Comparison of ENCODE assay signal across 20 cellular contexts in the genomic region with DNA sequence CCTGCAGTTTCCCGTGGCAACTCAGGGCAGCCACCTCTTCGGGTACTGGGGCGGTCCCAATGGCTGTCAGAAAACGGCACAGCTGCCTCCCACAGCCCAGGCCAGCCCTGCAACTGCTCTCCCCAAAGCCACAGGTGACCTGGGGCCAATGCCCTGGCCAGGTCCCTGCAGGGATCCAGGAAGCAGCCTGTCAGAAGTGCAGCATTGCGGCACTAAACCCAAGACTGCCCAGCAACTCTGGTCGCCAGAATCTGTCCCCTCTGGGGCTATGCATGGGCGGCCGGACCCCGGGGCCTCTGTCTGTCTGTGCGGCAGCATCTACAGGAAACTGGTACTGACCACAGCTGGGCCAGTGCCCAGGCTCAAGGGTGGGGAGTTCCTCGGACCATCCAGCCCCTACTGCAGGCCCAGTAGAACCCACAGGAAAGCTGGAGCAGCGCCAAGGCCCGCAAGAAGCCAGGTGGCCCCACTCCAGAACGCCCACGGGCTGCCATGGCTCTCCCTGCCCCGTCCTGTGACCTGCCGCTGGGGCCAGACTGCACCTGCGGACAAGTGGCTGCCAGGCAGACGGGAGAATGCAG. TPM values are rescaled to one million over a fixed set of nuclear protein-coding genes. Genes with fewer than 3 reads are reported as not detected.
DNase-seq lines count a peak whose midpoint lies in the region; ATAC-seq, FAIRE-seq and TF ChIP-seq lines count a peak whose summit lies in the region.
"Had no signal": no experiment of that assay in that cellular context is flagged by ENCODE, and none has a peak within 500 bp of the region (broad histone marks: within the 10 kb centered on the region; RNA-seq: fewer than 3 reads in every experiment).

No MANE protein-coding gene starts in this region.

- intact Hi-C loops in HepG2 (cut with micrococcal nuclease; ENCODE audit: unreplicated experiment), result no loop called here
- intact Hi-C loops in testis (cut with DNase I; ENCODE audit: low total_unique reads), result no loop called here
- intact Hi-C loops in ascending aorta (cut with DNase I), result no loop called here

- DNase-seq in GM12891 (ENCODE audit: insufficient read length, low spot score) (no peak), astrocyte (ENCODE audit: low read depth) (peak; percentile 33), HepG2 (ENCODE audit: low spot score) (no peak), testis (no peak), 8988T (no peak), hepatocyte (ENCODE audit: low spot score) (no peak), ascending aorta (ENCODE audit: low spot score in 2 of 2) (no peak)
- DNase-seq: activated naive CD8-positive, alpha-beta T cell treated with anti-CD3 and anti-CD28 coated beads for 36 hours; activated T-cell treated with anti-CD3 and anti-CD28 coated beads, Interleukin-2, amount 50 U/mL, for 4 hours; DMS79; glutamatergic neuron; NCI-H1417; NCI-H510A treated with DMSO at 0.1 percent for 48 hours had no signal

- H3K9ac ChIP-seq in astrocyte (ENCODE audit: low read length) (no peak overlapping the region), HepG2 (ENCODE audit: insufficient read depth, low read depth, low read length) (no peak overlapping the region)
- H3K9ac ChIP-seq: KMS-11 had no signal

- TF ChIP-seq EP300 in HepG2 (IDR thresholded peaks at IDR 0.05; ENCODE audit: low read depth in 2 of 2, low read length in 2 of 2), result no peak
- no peak for TF ChIP-seq EP300 in HepG2 (CRISPR knock-in tag; IDR thresholded peaks at IDR 0.05; ENCODE audit: borderline replicate concordance)

- peaks cover 1% of the 10 kb centered on the region for H3K9me3 Mint-ChIP-seq in astrocyte (ENCODE audit: unreplicated experiment)
- H3K9me3 Mint-ChIP-seq: activated naive CD8-positive, alpha-beta T cell treated with anti-CD3 and anti-CD28 coated beads for 36 hours; activated T-cell treated with anti-CD3 and anti-CD28 coated beads, Interleukin-2, amount 50 U/mL, for 4 hours; stimulated activated effector memory CD8-positive, alpha-beta T cell treated with anti-CD3 and anti-CD28 coated beads, Interleukin-12 subunit alpha, Interleukin-12 subunit beta, amount 100 ng/mL, for 72 hours had no signal

- H2AFZ ChIP-seq in astrocyte (ENCODE audit: low read depth, low read length) (no peak overlapping the region), HepG2 (ENCODE audit: low read length) (no peak overlapping the region), hepatocyte (no peak overlapping the region)

- H3K4me2 ChIP-seq in astrocyte (ENCODE audit: low read length) (no peak overlapping the region), HepG2 (ENCODE audit: low read depth, low read length) (no peak overlapping the region), hepatocyte (no peak overlapping the region)
- H3K4me2 ChIP-seq: KMS-11, smooth muscle cell had no signal

- no peak for TF ChIP-seq RAD21 in HepG2 (CRISPR knock-in tag; IDR thresholded peaks at IDR 0.05)

- H3K4me1 ChIP-seq in astrocyte (ENCODE audit: insufficient read depth, low read length), result peaks cover 12% of the 10 kb centered on the region
- H3K4me1 ChIP-seq in HepG2 (ENCODE audit: insufficient read depth, low read length), result peaks cover 12% of the 10 kb centered on the region
- H3K4me1 ChIP-seq in testis, result peaks cover 55% of the 10 kb centered on the region
- H3K4me1 ChIP-seq in hepatocyte (ENCODE audit: insufficient read depth), result peaks cover 10% of the 10 kb centered on the region
- peaks cover 3 to 12% of the 10 kb centered on the region in 2 donors for H3K4me1 ChIP-seq in ascending aorta

- peaks cover 8% of the 10 kb centered on the region for H3K36me3 Mint-ChIP-seq in astrocyte (ENCODE audit: low read depth, unreplicated experiment)

- H3K9me2 ChIP-seq in hepatocyte (replicated peaks; ENCODE audit: insufficient read depth), result no peaks in the 10 kb centered on the region

- no peaks in the 10 kb centered on the region for H3K27me3 Mint-ChIP-seq in astrocyte (ENCODE audit: low read depth, unreplicated experiment)
- H3K27me3 Mint-ChIP-seq: activated naive CD8-positive, alpha-beta T cell treated with anti-CD3 and anti-CD28 coated beads for 36 hours had no signal

- WGBS in HepG2 (ENCODE audit: low lambda C conversion rate), result 84% methylated on average over 9 of the region's 19 CpGs
- 54 to 56% methylated on average over 6 to 19 of the region's 19 CpGs for WGBS in testis, 2 donors
- WGBS in hepatocyte (ENCODE audit: low lambda C conversion rate, missing lambda C conversion rate), result 89% methylated on average over 19 of the region's 19 CpGs

- H3K79me2 ChIP-seq in astrocyte (ENCODE audit: insufficient read depth, low read length) (peaks cover 14% of the 10 kb centered on the region), HepG2 (ENCODE audit: insufficient read depth, low read length) (peaks cover 8% of the 10 kb centered on the region), hepatocyte (peaks cover 13% of the 10 kb centered on the region)

- POLR2A ChIA-PET in HepG2 (lab: Yijun Ruan, JAX), result no interaction called here

- TF ChIP-seq CTCF in astrocyte (IDR thresholded peaks at IDR 0.05; ENCODE audit: insufficient read depth, low read depth, low read length) (no peak), HepG2 (CRISPR knock-in tag; IDR thresholded peaks at IDR 0.05) (no peak), testis (IDR thresholded peaks at IDR 0.05) (no peak), hepatocyte (IDR thresholded peaks at IDR 0.05; ENCODE audit: poor library complexity) (no peak), ascending aorta (IDR thresholded peaks at IDR 0.05) (no peak)

- no peak for ATAC-seq in HepG2
- ATAC-seq: activated T-cell treated with anti-CD3 and anti-CD28 coated beads, Interleukin-2, amount 50 U/mL, for 4 hours; mucosa of descending colon; stimulated activated effector memory CD8-positive, alpha-beta T cell treated with anti-CD3 and anti-CD28 coated beads, Interleukin-12 subunit alpha, Interleukin-12 subunit beta, amount 100 ng/mL, for 72 hours had no signal

- H4K20me1 ChIP-seq in astrocyte (ENCODE audit: insufficient read depth, low read length), result peaks cover 42% of the 10 kb centered on the region
- H4K20me1 ChIP-seq in HepG2 (ENCODE audit: insufficient read depth, low read length), result no peaks in the 10 kb centered on the region
- H4K20me1 ChIP-seq in hepatocyte (ENCODE audit: insufficient read depth, poor library complexity, severe bottlenecking), result no peaks in the 10 kb centered on the region

- H3K36me3 ChIP-seq in astrocyte (ENCODE audit: insufficient read depth, low read length) (no peaks in the 10 kb centered on the region), HepG2 (replicated peaks in 1 of 2; ENCODE audit: control insufficient read depth in 1 of 2, insufficient read depth in 2 of 2, low read length in 2 of 2) (peaks cover 6 to 9% of the 10 kb centered on the region in 2 experiments; a peak in 4 of 5 replicates), testis (ENCODE audit: low read depth, missing control alignments) (no peaks in the 10 kb centered on the region), hepatocyte (replicated peaks; ENCODE audit: insufficient read depth, low read depth) (no peaks in the 10 kb centered on the region), ascending aorta (peaks cover 26 to 27% of the 10 kb centered on the region in 2 donors)

- H3K4me3 Mint-ChIP-seq in astrocyte (ENCODE audit: unreplicated experiment), result no peak overlapping the region
- H3K4me3 Mint-ChIP-seq: activated naive CD8-positive, alpha-beta T cell treated with anti-CD3 and anti-CD28 coated beads for 36 hours; activated T-cell treated with anti-CD3 and anti-CD28 coated beads, Interleukin-2, amount 50 U/mL, for 4 hours; stimulated activated effector memory CD8-positive, alpha-beta T cell treated with anti-CD3 and anti-CD28 coated beads, Interleukin-12 subunit alpha, Interleukin-12 subunit beta, amount 100 ng/mL, for 72 hours had no signal

- no peaks in the 10 kb centered on the region for H3K27me3 ChIP-seq in astrocyte (ENCODE audit: insufficient read depth, low read length)
- no peaks in the 10 kb centered on the region for H3K27me3 ChIP-seq in HepG2 (ENCODE audit: control insufficient read depth in 1 of 2, insufficient read depth in 2 of 2, low read length in 2 of 2)
- no peaks in the 10 kb centered on the region for H3K27me3 ChIP-seq in testis
- no peaks in the 10 kb centered on the region for H3K27me3 ChIP-seq in hepatocyte
- H3K27me3 ChIP-seq in ascending aorta, result no peaks in the 10 kb centered on the region

- CTCF ChIA-PET in HepG2 (lab: Yijun Ruan, JAX; ENCODE audit: low intra/inter-chr PET ratio, low total read pairs), result no interaction called here

- H3K27ac ChIP-seq in astrocyte (ENCODE audit: low read depth, low read length) (no peak overlapping the region), HepG2 (ENCODE audit: extremely low read length, insufficient read depth, low read length) (no peak overlapping the region), testis (peak overlapping the region; percentile 24 to 61), hepatocyte (no peak overlapping the region), ascending aorta (peak overlapping the region in 1 of 2 donors; percentile 44)
- H3K27ac ChIP-seq: C4-2B, HL-60, KMS-11 had no signal

- H3K4me1 Mint-ChIP-seq in astrocyte (ENCODE audit: low read depth, unreplicated experiment), result no peaks in the 10 kb centered on the region

- no peak overlapping the region for H3K4me3 ChIP-seq in astrocyte (ENCODE audit: insufficient read depth, low read depth, low read length)
- H3K4me3 ChIP-seq in HepG2 (replicated peaks in 1 of 3; ENCODE audit: insufficient read depth in 1 of 3, low read depth in 2 of 3, low read length in 3 of 3), result no peak overlapping the region
- H3K4me3 ChIP-seq in testis, result no peak overlapping the region
- no peak overlapping the region for H3K4me3 ChIP-seq in hepatocyte
- no peak overlapping the region for H3K4me3 ChIP-seq in ascending aorta
- H3K4me3 ChIP-seq: mucosa of descending colon, smooth muscle cell had no signal

- H3K9me3 ChIP-seq in astrocyte (ENCODE audit: insufficient read depth, low read depth, low read length) (no peaks in the 10 kb centered on the region), HepG2 (ENCODE audit: low read length) (no peaks in the 10 kb centered on the region), testis (no peaks in the 10 kb centered on the region), hepatocyte (ENCODE audit: low read depth) (no peaks in the 10 kb centered on the region), ascending aorta (no peaks in the 10 kb centered on the region)
- H3K9me3 ChIP-seq: mucosa of descending colon had no signal

- BruUV-seq in HepG2 (replicated peaks; lab: Mats Ljungman, UMichigan), result no TSS peak

- in situ Hi-C loops in HepG2 (cut with HindIII; ENCODE audit: extremely low pct_ligation_motif_present, low pct_unique_long_range_greater_than_20kb), result no loop called here

- TF ChIP-seq POLR2A in GM12891 (IDR thresholded peaks at IDR 0.05; ENCODE audit: low read depth, low read length) (no peak), HepG2 (IDR thresholded peaks at IDR 0.05; ENCODE audit: insufficient read depth in 1 of 2, low read depth in 2 of 2, low read length in 2 of 2) (no peak), testis (IDR thresholded peaks at IDR 0.05) (no peak)

- FAIRE-seq in GM12891 (lab: Jason Lieb, UNC) (no peak), astrocyte (lab: Jason Lieb, UNC) (no peak), HepG2 (lab: Jason Lieb, UNC) (no peak)
- FAIRE-seq: endothelial cell of umbilical vein had no signal

- no peak overlapping the region for H3K27ac Mint-ChIP-seq in astrocyte (ENCODE audit: unreplicated experiment)
- H3K27ac Mint-ChIP-seq: activated naive CD8-positive, alpha-beta T cell treated with anti-CD3 and anti-CD28 coated beads for 36 hours had no signal

RNA-seq across cellular contexts. Expression of gene CYBC1, which starts 5.5 kb away (rescaled TPM):
- 104 TPM for polyA plus RNA-seq in GM12891 (2012; ENCODE audit: low read depth, missing spikeins)
- total RNA-seq in astrocyte (67.3 and 68.1 TPM in 2 replicates), HepG2 (2016; rRNA removed; fragmentation: Illumina TruSeq; extraction: Trizol) (27.1 and 43.4 TPM in 2 replicates), testis (10 to 100 TPM; 61.1 to 88.2 TPM), hepatocyte (61.9 and 64.6 TPM in 2 replicates), ascending aorta (124 TPM)
- total RNA-seq in HepG2 (2016; cell fraction: cytosol; rRNA removed; fragmentation: Illumina TruSeq; extraction: Trizol; ENCODE audit: low read depth), result 72.9 and 78.4 TPM in 2 replicates
- total RNA-seq in HepG2 (2016; cell fraction: insoluble cytoplasmic fraction; rRNA removed; fragmentation: Illumina TruSeq; extraction: Trizol), result 23.7 and 43.2 TPM in 2 replicates
- total RNA-seq in HepG2 (2016; cell fraction: membrane; rRNA removed; fragmentation: Illumina TruSeq; extraction: Trizol), result 74.7 and 83.2 TPM in 2 replicates
- total RNA-seq in HepG2 (2016; cell fraction: nucleus; rRNA removed; fragmentation: Illumina TruSeq; extraction: Trizol), result 38.5 and 40.4 TPM in 2 replicates
- polyA plus RNA-seq in HepG2 (2011; rRNA removed) (44.1 and 56.8 TPM in 2 replicates), testis (ENCODE audit: insufficient read depth, low read depth, low replicate concordance) (46.3 TPM), hepatocyte (76.6 and 81.6 TPM in 2 replicates)
- 43.1 and 61.0 TPM in 2 replicates for polyA plus RNA-seq in HepG2 (2011; cell fraction: cytosol; rRNA removed)
- polyA plus RNA-seq in HepG2 (2011; cell fraction: nucleus; rRNA removed), result 170 and 187 TPM in 2 replicates
- 22.9 and 33.5 TPM in 2 replicates for polyA plus RNA-seq in HepG2 (2012)
- polyA plus RNA-seq in HepG2 (2016; cell fraction: cytosol; fragmentation: Illumina TruSeq; extraction: Trizol; ENCODE audit: low read depth), result 7.9 and 8.6 TPM in 2 replicates
- 17.6 and 23.7 TPM in 2 replicates for polyA plus RNA-seq in HepG2 (2016; cell fraction: insoluble cytoplasmic fraction; fragmentation: Illumina TruSeq; extraction: Trizol; ENCODE audit: low read depth)
- polyA plus RNA-seq in HepG2 (2016; cell fraction: membrane; fragmentation: Illumina TruSeq; extraction: Trizol; ENCODE audit: low read depth), result 13.1 and 13.7 TPM in 2 replicates
- polyA plus RNA-seq in HepG2 (2016; cell fraction: nucleus; fragmentation: Illumina TruSeq; extraction: Trizol; ENCODE audit: insufficient read depth, low read depth), result 99.7 and 100 TPM in 2 replicates
- 44.8 and 70.0 TPM in 2 replicates for polyA minus RNA-seq in HepG2 (2011; rRNA and poly(A)+ RNA removed; ENCODE audit: low replicate concordance)
- 34.6 and 36.4 TPM in 2 replicates for polyA minus RNA-seq in HepG2 (2011; cell fraction: cytosol; rRNA and poly(A)+ RNA removed)
- polyA minus RNA-seq in HepG2 (2011; cell fraction: nucleus; rRNA and poly(A)+ RNA removed), result 46.0 and 49.1 TPM in 2 replicates

RNA-seq across cellular contexts. Expression of gene NARF, which starts 13.5 kb away (rescaled TPM):
- 119 TPM for polyA plus RNA-seq in GM12891 (2012; ENCODE audit: low read depth, missing spikeins)
- total RNA-seq in astrocyte (62.8 and 64.4 TPM in 2 replicates), HepG2 (2016; rRNA removed; fragmentation: Illumina TruSeq; extraction: Trizol) (61.1 and 69.8 TPM in 2 replicates), testis (100 to 1,000 TPM; 115 to 130 TPM), hepatocyte (43.9 and 54.9 TPM in 2 replicates), ascending aorta (38.3 TPM)
- total RNA-seq in HepG2 (2016; cell fraction: cytosol; rRNA removed; fragmentation: Illumina TruSeq; extraction: Trizol; ENCODE audit: low read depth), result 34.2 and 37.8 TPM in 2 replicates
- 63.6 and 70.0 TPM in 2 replicates for total RNA-seq in HepG2 (2016; cell fraction: insoluble cytoplasmic fraction; rRNA removed; fragmentation: Illumina TruSeq; extraction: Trizol)
- 62.0 and 64.0 TPM in 2 replicates for total RNA-seq in HepG2 (2016; cell fraction: membrane; rRNA removed; fragmentation: Illumina TruSeq; extraction: Trizol)
- total RNA-seq in HepG2 (2016; cell fraction: nucleus; rRNA removed; fragmentation: Illumina TruSeq; extraction: Trizol), result 32.3 and 41.4 TPM in 2 replicates
- polyA plus RNA-seq in HepG2 (2011; rRNA removed) (137 and 144 TPM in 2 replicates), testis (ENCODE audit: insufficient read depth, low read depth, low replicate concordance) (161 TPM), hepatocyte (91.8 and 96.2 TPM in 2 replicates)
- polyA plus RNA-seq in HepG2 (2011; cell fraction: cytosol; rRNA removed), result 155 and 177 TPM in 2 replicates
- polyA plus RNA-seq in HepG2 (2011; cell fraction: nucleus; rRNA removed), result 165 and 174 TPM in 2 replicates
- 79.6 and 111 TPM in 2 replicates for polyA plus RNA-seq in HepG2 (2012)
- 46.7 and 48.3 TPM in 2 replicates for polyA plus RNA-seq in HepG2 (2016; cell fraction: cytosol; fragmentation: Illumina TruSeq; extraction: Trizol; ENCODE audit: low read depth)
- 78.0 and 81.9 TPM in 2 replicates for polyA plus RNA-seq in HepG2 (2016; cell fraction: insoluble cytoplasmic fraction; fragmentation: Illumina TruSeq; extraction: Trizol; ENCODE audit: low read depth)
- polyA plus RNA-seq in HepG2 (2016; cell fraction: membrane; fragmentation: Illumina TruSeq; extraction: Trizol; ENCODE audit: low read depth), result 47.5 and 59.5 TPM in 2 replicates
- 89.0 and 97.4 TPM in 2 replicates for polyA plus RNA-seq in HepG2 (2016; cell fraction: nucleus; fragmentation: Illumina TruSeq; extraction: Trizol; ENCODE audit: insufficient read depth, low read depth)
- 42.5 and 59.2 TPM in 2 replicates for polyA minus RNA-seq in HepG2 (2011; rRNA and poly(A)+ RNA removed; ENCODE audit: low replicate concordance)
- 31.3 and 38.9 TPM in 2 replicates for polyA minus RNA-seq in HepG2 (2011; cell fraction: cytosol; rRNA and poly(A)+ RNA removed)
- polyA minus RNA-seq in HepG2 (2011; cell fraction: nucleus; rRNA and poly(A)+ RNA removed), result 31.5 and 44.4 TPM in 2 replicates

RNA-seq across cellular contexts. Expression of gene OGFOD3, which starts 26.6 kb away (rescaled TPM):
- polyA plus RNA-seq in GM12891 (2012; ENCODE audit: low read depth, missing spikeins), result 9.9 TPM
- total RNA-seq in astrocyte, result 20.9 and 21.3 TPM in 2 replicates
- total RNA-seq in HepG2 (2016; rRNA removed; fragmentation: Illumina TruSeq; extraction: Trizol), result 19.3 and 42.1 TPM in 2 replicates
- total RNA-seq in HepG2 (2016; cell fraction: cytosol; rRNA removed; fragmentation: Illumina TruSeq; extraction: Trizol; ENCODE audit: low read depth), result 44.1 and 48.5 TPM in 2 replicates
- 18.4 and 43.0 TPM in 2 replicates for total RNA-seq in HepG2 (2016; cell fraction: insoluble cytoplasmic fraction; rRNA removed; fragmentation: Illumina TruSeq; extraction: Trizol)
- 47.3 and 50.8 TPM in 2 replicates for total RNA-seq in HepG2 (2016; cell fraction: membrane; rRNA removed; fragmentation: Illumina TruSeq; extraction: Trizol)
- 29.1 and 32.9 TPM in 2 replicates for total RNA-seq in HepG2 (2016; cell fraction: nucleus; rRNA removed; fragmentation: Illumina TruSeq; extraction: Trizol)
- 40.0 and 48.0 TPM in 2 replicates for polyA plus RNA-seq in HepG2 (2011; rRNA removed)
- 45.1 and 55.2 TPM in 2 replicates for polyA plus RNA-seq in HepG2 (2011; cell fraction: cytosol; rRNA removed)
- 42.8 and 53.8 TPM in 2 replicates for polyA plus RNA-seq in HepG2 (2011; cell fraction: nucleus; rRNA removed)
- 30.1 and 30.6 TPM in 2 replicates for polyA plus RNA-seq in HepG2 (2012)
- polyA plus RNA-seq in HepG2 (2016; cell fraction: cytosol; fragmentation: Illumina TruSeq; extraction: Trizol; ENCODE audit: low read depth), result 22.8 and 30.9 TPM in 2 replicates
- polyA plus RNA-seq in HepG2 (2016; cell fraction: insoluble cytoplasmic fraction; fragmentation: Illumina TruSeq; extraction: Trizol; ENCODE audit: low read depth), result 20.3 and 20.6 TPM in 2 replicates
- 24.3 and 28.8 TPM in 2 replicates for polyA plus RNA-seq in HepG2 (2016; cell fraction: membrane; fragmentation: Illumina TruSeq; extraction: Trizol; ENCODE audit: low read depth)
- polyA plus RNA-seq in HepG2 (2016; cell fraction: nucleus; fragmentation: Illumina TruSeq; extraction: Trizol; ENCODE audit: insufficient read depth, low read depth), result 57.8 and 59.9 TPM in 2 replicates
- polyA minus RNA-seq in HepG2 (2011; rRNA and poly(A)+ RNA removed; ENCODE audit: low replicate concordance), result 17.2 and 64.0 TPM in 2 replicates
- polyA minus RNA-seq in HepG2 (2011; cell fraction: cytosol; rRNA and poly(A)+ RNA removed), result 31.0 and 31.1 TPM in 2 replicates
- 16.2 and 18.9 TPM in 2 replicates for polyA minus RNA-seq in HepG2 (2011; cell fraction: nucleus; rRNA and poly(A)+ RNA removed)
- 10 to 100 TPM; 28.9 to 37.4 TPM for total RNA-seq in testis
- 19.6 TPM for polyA plus RNA-seq in testis (ENCODE audit: insufficient read depth, low read depth, low replicate concordance)
- 30.5 and 33.4 TPM in 2 replicates for total RNA-seq in hepatocyte
- 25.4 and 25.7 TPM in 2 replicates for polyA plus RNA-seq in hepatocyte
- 36.6 TPM for total RNA-seq in ascending aorta

RNA-seq across cellular contexts. Expression of gene HEXD, which starts 26.9 kb away (rescaled TPM):
- 7.6 TPM for polyA plus RNA-seq in GM12891 (2012; ENCODE audit: low read depth, missing spikeins)
- 11.1 and 15.0 TPM in 2 replicates for total RNA-seq in astrocyte
- 12.4 and 22.3 TPM in 2 replicates for total RNA-seq in HepG2 (2016; rRNA removed; fragmentation: Illumina TruSeq; extraction: Trizol)
- 6.5 and 7.4 TPM in 2 replicates for total RNA-seq in HepG2 (2016; cell fraction: cytosol; rRNA removed; fragmentation: Illumina TruSeq; extraction: Trizol; ENCODE audit: low read depth)
- total RNA-seq in HepG2 (2016; cell fraction: insoluble cytoplasmic fraction; rRNA removed; fragmentation: Illumina TruSeq; extraction: Trizol), result 9.5 and 21.5 TPM in 2 replicates
- 8.1 and 9.0 TPM in 2 replicates for total RNA-seq in HepG2 (2016; cell fraction: membrane; rRNA removed; fragmentation: Illumina TruSeq; extraction: Trizol)
- total RNA-seq in HepG2 (2016; cell fraction: nucleus; rRNA removed; fragmentation: Illumina TruSeq; extraction: Trizol), result 22.1 and 27.5 TPM in 2 replicates
- 41.8 and 63.2 TPM in 2 replicates for polyA plus RNA-seq in HepG2 (2011; rRNA removed)
- polyA plus RNA-seq in HepG2 (2011; cell fraction: cytosol; rRNA removed), result 20.9 and 28.4 TPM in 2 replicates
- 726 and 860 TPM in 2 replicates for polyA plus RNA-seq in HepG2 (2011; cell fraction: nucleus; rRNA removed)
- 33.2 and 40.0 TPM in 2 replicates for polyA plus RNA-seq in HepG2 (2012)
- polyA plus RNA-seq in HepG2 (2016; cell fraction: cytosol; fragmentation: Illumina TruSeq; extraction: Trizol; ENCODE audit: low read depth), result 5.4 and 7.5 TPM in 2 replicates
- 16.9 and 19.6 TPM in 2 replicates for polyA plus RNA-seq in HepG2 (2016; cell fraction: insoluble cytoplasmic fraction; fragmentation: Illumina TruSeq; extraction: Trizol; ENCODE audit: low read depth)
- 6.9 and 9.6 TPM in 2 replicates for polyA plus RNA-seq in HepG2 (2016; cell fraction: membrane; fragmentation: Illumina TruSeq; extraction: Trizol; ENCODE audit: low read depth)
- polyA plus RNA-seq in HepG2 (2016; cell fraction: nucleus; fragmentation: Illumina TruSeq; extraction: Trizol; ENCODE audit: insufficient read depth, low read depth), result 83.7 and 89.3 TPM in 2 replicates
- 14.8 and 25.5 TPM in 2 replicates for polyA minus RNA-seq in HepG2 (2011; rRNA and poly(A)+ RNA removed; ENCODE audit: low replicate concordance)
- 12.8 and 13.5 TPM in 2 replicates for polyA minus RNA-seq in HepG2 (2011; cell fraction: cytosol; rRNA and poly(A)+ RNA removed)
- polyA minus RNA-seq in HepG2 (2011; cell fraction: nucleus; rRNA and poly(A)+ RNA removed), result 52.1 and 55.8 TPM in 2 replicates
- total RNA-seq in testis, result 10 to 100 TPM; 90.9 to 95.3 TPM
- 24.4 TPM for polyA plus RNA-seq in testis (ENCODE audit: insufficient read depth, low read depth, low replicate concordance)
- total RNA-seq in hepatocyte, result 27.7 and 32.6 TPM in 2 replicates
- 46.0 and 58.0 TPM in 2 replicates for polyA plus RNA-seq in hepatocyte
- 40.4 TPM for total RNA-seq in ascending aorta

Comparison
In these comparisons a context has a peak if more than half of its experiments do, and no peak if none do; other contexts are left out.
1. H3K27ac ChIP-seq: peak in testis (2 of 2); none in astrocyte (single experiment), HepG2 (single experiment) and hepatocyte (single experiment).